ENCODE assay signal across 2 cellular contexts in genomic region chr14:21498540-21499526, GRCh38.
TF ChIP-seq lines count a peak whose summit lies in the region.

No MANE protein-coding gene starts in this region.

TF ChIP-seq in A549, 52 proteins besides CTCF, POLR2A, EP300 and RAD21:
- TF ChIP-seq ZC3H11A (IDR thresholded peaks at IDR 0.05) (no peak), SMC3 (IDR thresholded peaks at IDR 0.05) (peak; percentile 68), EHF (CRISPR knock-in tag; IDR thresholded peaks at IDR 0.05) (no peak), PHF8 (IDR thresholded peaks at IDR 0.05; ENCODE audit: borderline replicate concordance, low read depth) (no peak)
- TF ChIP-seq, protein P1, sequence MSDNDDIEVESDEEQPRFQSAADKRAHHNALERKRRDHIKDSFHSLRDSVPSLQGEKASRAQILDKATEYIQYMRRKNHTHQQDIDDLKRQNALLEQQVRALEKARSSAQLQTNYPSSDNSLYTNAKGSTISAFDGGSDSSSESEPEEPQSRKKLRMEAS (IDR thresholded peaks at IDR 0.05) = no peak
TF ChIP-seq in A549: peak in this region for 1.

TF ChIP-seq in HepG2, 621 proteins besides CTCF, POLR2A, EP300 and RAD21 (continues in another document):
- TF ChIP-seq POLR2G (IDR thresholded peaks at IDR 0.05; ENCODE audit: low read depth, low read length) = peak; percentile 19; the same call in 1 of the 2 replicates
- peak; percentile 67; the same call in 1 of the 2 replicates for TF ChIP-seq MIXL1 (CRISPR knock-in tag; IDR thresholded peaks at IDR 0.05)
- TF ChIP-seq THAP11 (CRISPR knock-in tag; IDR thresholded peaks at IDR 0.05) = no peak
- TF ChIP-seq ZNF75D (CRISPR knock-in tag; IDR thresholded peaks at IDR 0.05; ENCODE audit: borderline replicate concordance) = no peak
- TF ChIP-seq SMAD3 (CRISPR knock-in tag; IDR thresholded peaks at IDR 0.05) = 0 out of 2 replicates have a peak, but pooled peaks have one; percentile 14
- TF ChIP-seq NR2F1 (CRISPR knock-in tag; IDR thresholded peaks at IDR 0.05) = no peak
- TF ChIP-seq THAP7 (CRISPR knock-in tag; IDR thresholded peaks at IDR 0.05) = no peak
- no peak for TF ChIP-seq ZSCAN30 (CRISPR knock-in tag; IDR thresholded peaks at IDR 0.05)
- TF ChIP-seq ZBTB21 (CRISPR knock-in tag; IDR thresholded peaks at IDR 0.05) = no peak
- TF ChIP-seq STAG1 (CRISPR knock-in tag; IDR thresholded peaks at IDR 0.05) = peak; percentile 89
- no peak for TF ChIP-seq SYNCRIP (IDR thresholded peaks at IDR 0.05; ENCODE audit: insufficient read depth, low read depth, low read length)
- no peak for TF ChIP-seq PAWR (CRISPR knock-in tag; IDR thresholded peaks at IDR 0.05; ENCODE audit: borderline replicate concordance)
- TF ChIP-seq, protein P2, sequence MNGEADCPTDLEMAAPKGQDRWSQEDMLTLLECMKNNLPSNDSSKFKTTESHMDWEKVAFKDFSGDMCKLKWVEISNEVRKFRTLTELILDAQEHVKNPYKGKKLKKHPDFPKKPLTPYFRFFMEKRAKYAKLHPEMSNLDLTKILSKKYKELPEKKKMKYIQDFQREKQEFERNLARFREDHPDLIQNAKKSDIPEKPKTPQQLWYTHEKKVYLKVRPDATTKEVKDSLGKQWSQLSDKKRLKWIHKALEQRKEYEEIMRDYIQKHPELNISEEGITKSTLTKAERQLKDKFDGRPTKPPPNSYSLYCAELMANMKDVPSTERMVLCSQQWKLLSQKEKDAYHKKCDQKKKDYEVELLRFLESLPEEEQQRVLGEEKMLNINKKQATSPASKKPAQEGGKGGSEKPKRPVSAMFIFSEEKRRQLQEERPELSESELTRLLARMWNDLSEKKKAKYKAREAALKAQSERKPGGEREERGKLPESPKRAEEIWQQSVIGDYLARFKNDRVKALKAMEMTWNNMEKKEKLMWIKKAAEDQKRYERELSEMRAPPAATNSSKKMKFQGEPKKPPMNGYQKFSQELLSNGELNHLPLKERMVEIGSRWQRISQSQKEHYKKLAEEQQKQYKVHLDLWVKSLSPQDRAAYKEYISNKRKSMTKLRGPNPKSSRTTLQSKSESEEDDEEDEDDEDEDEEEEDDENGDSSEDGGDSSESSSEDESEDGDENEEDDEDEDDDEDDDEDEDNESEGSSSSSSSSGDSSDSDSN (CRISPR knock-in tag; IDR thresholded peaks at IDR 0.05) = no peak
- no peak for TF ChIP-seq ZNF614 (CRISPR knock-in tag; IDR thresholded peaks at IDR 0.05; ENCODE audit: borderline replicate concordance)
- no peak for TF ChIP-seq REST (IDR thresholded peaks at IDR 0.05; ENCODE audit: borderline replicate concordance in 1 of 2, low read depth in 1 of 2, low read length in 2 of 2)
- no peak for TF ChIP-seq KAT7 (CRISPR knock-in tag; IDR thresholded peaks at IDR 0.05; ENCODE audit: borderline replicate concordance)
- 0 out of 4 replicates have a peak, but pooled peaks of 1 of the 2 experiments have one; percentile 12 for TF ChIP-seq KLF16 (CRISPR knock-in tag; IDR thresholded peaks at IDR 0.05)
- no peak for TF ChIP-seq MEIS1 (CRISPR knock-in tag; IDR thresholded peaks at IDR 0.05; ENCODE audit: borderline replicate concordance)
- TF ChIP-seq POLR2AphosphoS5 (IDR thresholded peaks at IDR 0.05; ENCODE audit: low read depth, low read length) = peak; percentile 64
- TF ChIP-seq ATF1 (CRISPR knock-in tag; IDR thresholded peaks at IDR 0.05) = no peak; the same call in 1 of the 2 replicates
- no peak for TF ChIP-seq ZNF446 (CRISPR knock-in tag; IDR thresholded peaks at IDR 0.05)
- peak; percentile 49; the same call in 1 of the 2 replicates for TF ChIP-seq RBFOX2 (IDR thresholded peaks at IDR 0.05; ENCODE audit: low read depth, low read length)
- peak; percentile 19 for TF ChIP-seq TEAD3 (CRISPR knock-in tag; optimal IDR thresholded peaks at IDR 0.05; ENCODE audit: borderline replicate concordance)
- TF ChIP-seq ZNF607 (CRISPR knock-in tag; IDR thresholded peaks at IDR 0.05; ENCODE audit: borderline replicate concordance) = no peak
- no peak for TF ChIP-seq HNRNPK (IDR thresholded peaks at IDR 0.05; ENCODE audit: low read depth, low read length, poor library complexity, severe bottlenecking)
- no peak for TF ChIP-seq GTF3A (CRISPR knock-in tag; conservative IDR thresholded peaks at IDR 0.05)
- TF ChIP-seq, protein P3, sequence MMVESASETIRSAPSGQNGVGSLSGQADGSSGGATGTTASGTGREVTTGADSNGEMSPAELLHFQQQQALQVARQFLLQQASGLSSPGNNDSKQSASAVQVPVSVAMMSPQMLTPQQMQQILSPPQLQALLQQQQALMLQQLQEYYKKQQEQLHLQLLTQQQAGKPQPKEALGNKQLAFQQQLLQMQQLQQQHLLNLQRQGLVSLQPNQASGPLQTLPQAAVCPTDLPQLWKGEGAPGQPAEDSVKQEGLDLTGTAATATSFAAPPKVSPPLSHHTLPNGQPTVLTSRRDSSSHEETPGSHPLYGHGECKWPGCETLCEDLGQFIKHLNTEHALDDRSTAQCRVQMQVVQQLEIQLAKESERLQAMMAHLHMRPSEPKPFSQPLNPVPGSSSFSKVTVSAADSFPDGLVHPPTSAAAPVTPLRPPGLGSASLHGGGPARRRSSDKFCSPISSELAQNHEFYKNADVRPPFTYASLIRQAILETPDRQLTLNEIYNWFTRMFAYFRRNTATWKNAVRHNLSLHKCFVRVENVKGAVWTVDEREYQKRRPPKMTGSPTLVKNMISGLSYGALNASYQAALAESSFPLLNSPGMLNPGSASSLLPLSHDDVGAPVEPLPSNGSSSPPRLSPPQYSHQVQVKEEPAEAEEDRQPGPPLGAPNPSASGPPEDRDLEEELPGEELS (CRISPR knock-in tag; IDR thresholded peaks at IDR 0.05) = 0 out of 2 replicates have a peak, but pooled peaks have one; percentile 8
- no peak for TF ChIP-seq GZF1 (CRISPR knock-in tag; IDR thresholded peaks at IDR 0.05)
- TF ChIP-seq, protein P4, sequence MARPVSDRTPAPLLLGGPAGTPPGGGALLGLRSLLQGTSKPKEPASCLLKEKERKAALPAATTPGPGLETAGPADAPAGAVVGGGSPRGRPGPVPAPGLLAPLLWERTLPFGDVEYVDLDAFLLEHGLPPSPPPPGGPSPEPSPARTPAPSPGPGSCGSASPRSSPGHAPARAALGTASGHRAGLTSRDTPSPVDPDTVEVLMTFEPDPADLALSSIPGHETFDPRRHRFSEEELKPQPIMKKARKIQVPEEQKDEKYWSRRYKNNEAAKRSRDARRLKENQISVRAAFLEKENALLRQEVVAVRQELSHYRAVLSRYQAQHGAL (CRISPR knock-in tag; IDR thresholded peaks at IDR 0.05; ENCODE audit: not compliant biosample characterization) = no peak
- TF ChIP-seq, protein P5, sequence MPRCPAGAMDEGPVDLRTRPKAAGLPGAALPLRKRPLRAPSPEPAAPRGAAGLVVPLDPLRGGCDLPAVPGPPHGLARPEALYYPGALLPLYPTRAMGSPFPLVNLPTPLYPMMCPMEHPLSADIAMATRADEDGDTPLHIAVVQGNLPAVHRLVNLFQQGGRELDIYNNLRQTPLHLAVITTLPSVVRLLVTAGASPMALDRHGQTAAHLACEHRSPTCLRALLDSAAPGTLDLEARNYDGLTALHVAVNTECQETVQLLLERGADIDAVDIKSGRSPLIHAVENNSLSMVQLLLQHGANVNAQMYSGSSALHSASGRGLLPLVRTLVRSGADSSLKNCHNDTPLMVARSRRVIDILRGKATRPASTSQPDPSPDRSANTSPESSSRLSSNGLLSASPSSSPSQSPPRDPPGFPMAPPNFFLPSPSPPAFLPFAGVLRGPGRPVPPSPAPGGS (CRISPR knock-in tag; IDR thresholded peaks at IDR 0.05) = no peak
- TF ChIP-seq ZNF326 (CRISPR knock-in tag; IDR thresholded peaks at IDR 0.05; ENCODE audit: borderline replicate concordance) = no peak
- no peak for TF ChIP-seq KLF15 (CRISPR knock-in tag; IDR thresholded peaks at IDR 0.05; ENCODE audit: borderline replicate concordance)
- TF ChIP-seq ASH2L (IDR thresholded peaks at IDR 0.05; ENCODE audit: insufficient read length, low read depth, low read length) = peak; percentile 26
- no peak for TF ChIP-seq ZKSCAN1 (IDR thresholded peaks at IDR 0.05; ENCODE audit: low read length)
- no peak for TF ChIP-seq ZNF703 (CRISPR knock-in tag; IDR thresholded peaks at IDR 0.05; ENCODE audit: borderline replicate concordance)
- no peak for TF ChIP-seq SIN3A (IDR thresholded peaks at IDR 0.05; ENCODE audit: borderline replicate concordance, low read depth, low read length)
- TF ChIP-seq BCL6 (CRISPR knock-in tag; IDR thresholded peaks at IDR 0.05) = no peak
- no peak for TF ChIP-seq HDAC6 (IDR thresholded peaks at IDR 0.05; ENCODE audit: low read depth, low read length)
- no peak for TF ChIP-seq MED8 (CRISPR knock-in tag; IDR thresholded peaks at IDR 0.05; ENCODE audit: insufficient replicate concordance)
- peak; percentile 92 for TF ChIP-seq SMC3 (IDR thresholded peaks at IDR 0.05; ENCODE audit: low read length)
- TF ChIP-seq ZSCAN20 (CRISPR knock-in tag; IDR thresholded peaks at IDR 0.05; ENCODE audit: borderline replicate concordance) = 0 out of 2 replicates have a peak, but pooled peaks have one; percentile 23
- no peak for TF ChIP-seq HNRNPUL1 (IDR thresholded peaks at IDR 0.05; ENCODE audit: low read depth, low read length)
- no peak for TF ChIP-seq NPAS2 (CRISPR knock-in tag; IDR thresholded peaks at IDR 0.05; ENCODE audit: borderline replicate concordance)
- TF ChIP-seq ZFP36L1 (CRISPR knock-in tag; IDR thresholded peaks at IDR 0.05) = no peak
- TF ChIP-seq NCOA5 (CRISPR knock-in tag; IDR thresholded peaks at IDR 0.05) = no peak
- TF ChIP-seq ZNF224 (CRISPR knock-in tag; IDR thresholded peaks at IDR 0.05) = no peak
- peak; percentile 82 for TF ChIP-seq ARID3A (IDR thresholded peaks at IDR 0.05; ENCODE audit: low read depth, low read length)
- TF ChIP-seq RBM22 (optimal IDR thresholded peaks at IDR 0.05; ENCODE audit: low read length) = peak; percentile 23
- no peak for TF ChIP-seq TCF7 (IDR thresholded peaks at IDR 0.05; ENCODE audit: low read depth)
- TF ChIP-seq ZNF264 (CRISPR knock-in tag; IDR thresholded peaks at IDR 0.05) = peak; percentile 53; the same call in 1 of the 2 replicates
- TF ChIP-seq NFKB2 (CRISPR knock-in tag; IDR thresholded peaks at IDR 0.05; ENCODE audit: borderline replicate concordance) = no peak
- peak; percentile 76; the same call in 1 of the 2 replicates for TF ChIP-seq ZBTB33 (CRISPR knock-in tag; IDR thresholded peaks at IDR 0.05)
- TF ChIP-seq E2F1 (CRISPR knock-in tag; IDR thresholded peaks at IDR 0.05) = no peak
